ENCODE assay signal across 17 cellular contexts in the genomic region with DNA sequence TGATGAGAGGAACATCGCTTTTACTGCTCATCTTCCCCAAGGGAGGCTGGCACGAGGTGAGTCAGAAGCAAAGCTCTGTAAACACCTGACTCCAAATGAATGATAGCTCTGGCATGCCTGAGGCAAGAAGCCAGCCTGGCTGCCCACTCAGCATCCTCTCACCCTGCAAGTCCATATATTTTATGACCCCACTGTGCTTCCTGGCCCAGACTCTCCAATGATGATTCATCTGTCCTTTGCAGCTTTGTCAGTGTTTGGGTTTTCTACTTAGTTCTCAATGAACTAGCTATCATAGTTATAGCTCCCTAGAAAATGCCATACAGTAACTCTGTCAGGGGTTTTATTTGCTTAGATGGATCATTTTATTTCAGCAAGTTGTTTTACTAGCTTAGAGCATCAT. TPM values are rescaled to one million over a fixed set of nuclear protein-coding genes. Genes with fewer than 3 reads are reported as not detected.
DNase-seq lines count a peak whose midpoint lies in the region; ATAC-seq, FAIRE-seq and TF ChIP-seq lines count a peak whose summit lies in the region.
"Had no signal": no experiment of that assay in that cellular context is flagged by ENCODE, and none has a peak within 500 bp of the region (broad histone marks: within the 10 kb centered on the region; RNA-seq: fewer than 3 reads in every experiment).

No MANE protein-coding gene starts in this region.

- TF ChIP-seq POLR2A in breast epithelium (IDR thresholded peaks at IDR 0.05) (no peak), endothelial cell of umbilical vein (IDR thresholded peaks at IDR 0.05; ENCODE audit: low read depth, low read length) (no peak)

- H3K27me3 ChIP-seq in breast epithelium: no peaks in the 10 kb centered on the region
- no peaks in the 10 kb centered on the region for H3K27me3 ChIP-seq in PC-3 (ENCODE audit: low read length)
- peaks cover 0 to 3% of the 10 kb centered on the region in 2 experiments for H3K27me3 ChIP-seq in endothelial cell of umbilical vein (ENCODE audit: control insufficient read depth in 2 of 2, insufficient read depth in 2 of 2, low read length in 2 of 2)

- H3K9me2 ChIP-seq in PC-3 (replicated peaks; ENCODE audit: low read length): no peaks in the 10 kb centered on the region

- H3F3A ChIP-seq in PC-3 (ENCODE audit: low read length, unreplicated experiment): no peaks in the 10 kb centered on the region

- no peaks in the 10 kb centered on the region for H4K20me1 ChIP-seq in PC-3 (ENCODE audit: low read length)
- H4K20me1 ChIP-seq in endothelial cell of umbilical vein (replicated peaks; ENCODE audit: control insufficient read depth, extremely low read depth, insufficient read depth, low read length): no peaks in the 10 kb centered on the region

- H2AFZ ChIP-seq in PC-3 (ENCODE audit: low read length) (no peak overlapping the region), endothelial cell of umbilical vein (ENCODE audit: low read depth, low read length) (no peak overlapping the region)

- peak; percentile 93 for ATAC-seq in PC-3
- ATAC-seq in GM18519 (IDR thresholded peaks at IDR 0.05; ENCODE audit: low FRiP score, unreplicated experiment): no peak
- ATAC-seq: activated CD4-positive, CD25-positive, alpha-beta regulatory T cell treated with anti-CD3 and anti-CD28 coated beads, Interleukin-2, amount 50 U/mL, for 24 hours had no signal

- H3K4me1 ChIP-seq in breast epithelium (no peaks in the 10 kb centered on the region), PC-3 (ENCODE audit: insufficient read depth, low read length) (peaks cover 44% of the 10 kb centered on the region), endothelial cell of umbilical vein (ENCODE audit: control insufficient read depth, extremely low read depth, insufficient read depth, low read length) (no peaks in the 10 kb centered on the region), kidney (ENCODE audit: control insufficient read depth in 1 of 2, insufficient read depth in 1 of 2, low read depth in 1 of 2, low read length in 2 of 2) (no peaks in the 10 kb centered on the region)

- dilution Hi-C loops in endothelial cell of umbilical vein (cut with MboI; ENCODE audit: extremely low pct_ligation_motif_present, low sequenced_read_pairs): no loop called here

- FAIRE-seq in endothelial cell of umbilical vein (lab: Jason Lieb, UNC) (no peak), urothelium cell line (lab: Jason Lieb, UNC) (peak; percentile 59), kidney (lab: Jason Lieb, UNC) (no peak)

- no peak overlapping the region for H3K4me3 Mint-ChIP-seq in MCF 10A (ENCODE audit: unreplicated experiment)

- peak overlapping the region; percentile 42 for H3K4me2 ChIP-seq in PC-3 (ENCODE audit: low read length)
- no peak overlapping the region for H3K4me2 ChIP-seq in endothelial cell of umbilical vein (ENCODE audit: insufficient read depth, low read length)

- intact Hi-C loops in MCF 10A (cut with micrococcal nuclease) (no loop called here), breast epithelium (cut with DNase I; ENCODE audit: low total_unique reads) (no loop called here), PC-3 (cut with micrococcal nuclease) (loop anchor here (1.0 to 5.0 kb wide), 3 partner anchors 22 to 88 kb away; no protein-coding TSS in a partner anchor), endothelial cell of umbilical vein (cut with micrococcal nuclease) (no loop called here), kidney (cut with DNase I) (no loop called here)

- no peak overlapping the region for H3K27ac Mint-ChIP-seq in MCF 10A (ENCODE audit: low read depth, unreplicated experiment)

- no peaks in the 10 kb centered on the region for H3K4me1 Mint-ChIP-seq in MCF 10A (ENCODE audit: insufficient read depth, unreplicated experiment)

- no peak overlapping the region for H3K27ac ChIP-seq in breast epithelium
- peak overlapping the region; percentile 93 for H3K27ac ChIP-seq in PC-3 (ENCODE audit: low read length)
- H3K27ac ChIP-seq in endothelial cell of umbilical vein (ENCODE audit: insufficient read depth, low read depth, low read length): no peak overlapping the region
- no peak overlapping the region for H3K27ac ChIP-seq in kidney (ENCODE audit: low read depth in 2 of 2, low read length in 2 of 2)

- BruUV-seq in MCF 10A (replicated peaks; lab: Mats Ljungman, UMichigan) (no TSS peak), PC-3 (replicated peaks; lab: Mats Ljungman, UMichigan) (no TSS peak), endothelial cell of umbilical vein (replicated peaks; lab: Mats Ljungman, UMichigan) (no TSS peak)

- H3K9me1 ChIP-seq in endothelial cell of umbilical vein (replicated peaks; ENCODE audit: control insufficient read depth, extremely low read depth, insufficient read depth, low read length): no peaks in the 10 kb centered on the region

- POLR2A ChIA-PET in MCF 10A (lab: Yijun Ruan, JAX) (no interaction called here), PC-3 (lab: Charles Lee; ENCODE audit: unreplicated experiment) (interaction anchor here (0.5 to 0.6 kb wide), 2 partner anchors 27 to 95 kb away, joined by 3 to 4 read pairs; no protein-coding TSS in a partner anchor), endothelial cell of umbilical vein (lab: Charles Lee) (no interaction called here)

- H3K36me3 ChIP-seq in breast epithelium (no peaks in the 10 kb centered on the region), PC-3 (ENCODE audit: low read depth, low read length) (no peaks in the 10 kb centered on the region), endothelial cell of umbilical vein (ENCODE audit: control insufficient read depth in 2 of 2, extremely low read depth in 1 of 2, insufficient read depth in 2 of 2, low read length in 2 of 2) (no peaks in the 10 kb centered on the region), kidney (ENCODE audit: control insufficient read depth in 1 of 2, insufficient read depth in 2 of 2, low read length in 2 of 2) (no peaks in the 10 kb centered on the region)

- peak; percentile 51 for DNase-seq in MCF 10A (ENCODE audit: unreplicated experiment)
- no peak for DNase-seq in breast epithelium (ENCODE audit: low spot score in 2 of 2)
- peak; percentile 94 for DNase-seq in PC-3
- DNase-seq in endothelial cell of umbilical vein (ENCODE audit: low read depth, low spot score): no peak
- peak; percentile 93 for DNase-seq in urothelium cell line (ENCODE audit: low spot score)
- no peak for DNase-seq in kidney
- no peak for DNase-seq in SK-N-DZ (ENCODE audit: low spot score)
- DNase-seq: activated T-cell treated with anti-CD3 and anti-CD28 coated beads, Interleukin-2, amount 50 U/mL, for 48 hours; midbrain; MM.1S; NCI-H2227 treated with DMSO at 0.1 percent for 48 hours; posterior cingulate gyrus; stimulated activated CD4-positive, alpha-beta T cell treated with anti-CD3 and anti-CD28 coated beads, Interleukin-1b, Interleukin-23, amount 100 ng/mL, for 48 hours had no signal

- H3K9ac ChIP-seq in PC-3 (ENCODE audit: low read length) (no peak overlapping the region), endothelial cell of umbilical vein (replicated peaks; ENCODE audit: extremely low read depth, insufficient read depth, low read length) (no peak overlapping the region), kidney (ENCODE audit: low read length in 2 of 2) (no peak overlapping the region)

- H3K9me3 ChIP-seq in breast epithelium: no peaks in the 10 kb centered on the region
- no peaks in the 10 kb centered on the region for H3K9me3 ChIP-seq in PC-3 (ENCODE audit: low read length)
- no peaks in the 10 kb centered on the region for H3K9me3 ChIP-seq in endothelial cell of umbilical vein (replicated peaks; ENCODE audit: control insufficient read depth, insufficient read depth, low read length)
- H3K9me3 ChIP-seq in kidney (ENCODE audit: control insufficient read depth in 1 of 2, low read length in 2 of 2): no peaks in the 10 kb centered on the region

- TF ChIP-seq CTCF in MCF 10A (IDR thresholded peaks at IDR 0.05; ENCODE audit: unreplicated experiment): no peak
- TF ChIP-seq CTCF in breast epithelium (IDR thresholded peaks at IDR 0.05): no peak
- TF ChIP-seq CTCF in PC-3 (conservative IDR thresholded peaks at IDR 0.05; ENCODE audit: low read depth, low read length): no peak
- TF ChIP-seq CTCF in endothelial cell of umbilical vein (IDR thresholded peaks at IDR 0.05; ENCODE audit: extremely low read depth in 1 of 2, insufficient read depth in 1 of 2, low read depth in 1 of 2, low read length in 2 of 2): no peak
- TF ChIP-seq CTCF in kidney (IDR thresholded peaks at IDR 0.05; ENCODE audit: borderline replicate concordance, extremely low read depth, insufficient read depth): no peak

- peaks cover 4% of the 10 kb centered on the region for H3K36me3 Mint-ChIP-seq in MCF 10A (ENCODE audit: insufficient read depth, unreplicated experiment)

- CTCF ChIA-PET in MCF 10A (lab: Yijun Ruan, JAX) (interaction anchor here (0.6 to 0.9 kb wide), 2 partner anchors 39 to 205 kb away, joined by 3 to 4 read pairs; no protein-coding TSS in a partner anchor), PC-3 (lab: Charles Lee) (interaction anchor here (0.6 to 0.7 kb wide), 2 partner anchors 322 to 1250 kb away, joined by 3 to 4 read pairs; no protein-coding TSS in a partner anchor), endothelial cell of umbilical vein (lab: Charles Lee) (interaction anchor here (1.4 kb wide), 1 partner anchor 241 kb away, joined by 4 read pairs; no protein-coding TSS in a partner anchor)

- H3K4me3 ChIP-seq in breast epithelium: no peak overlapping the region
- H3K4me3 ChIP-seq in PC-3 (ENCODE audit: low read length): no peak overlapping the region
- H3K4me3 ChIP-seq in endothelial cell of umbilical vein (replicated peaks in 1 of 3; ENCODE audit: insufficient read depth in 1 of 3, low read depth in 1 of 3, low read length in 3 of 3): no peak overlapping the region
- H3K4me3 ChIP-seq in kidney (ENCODE audit: low read length in 2 of 2): no peak overlapping the region

- H3K79me2 ChIP-seq in PC-3 (ENCODE audit: low read length) (no peaks in the 10 kb centered on the region), endothelial cell of umbilical vein (ENCODE audit: control insufficient read depth, insufficient read depth, low read length) (no peaks in the 10 kb centered on the region)

- no peaks in the 10 kb centered on the region for H3K9me3 Mint-ChIP-seq in MCF 10A (ENCODE audit: unreplicated experiment)

- peaks cover 36% of the 10 kb centered on the region for H3K27me3 Mint-ChIP-seq in MCF 10A (ENCODE audit: insufficient read depth, unreplicated experiment)

RNA-seq across cellular contexts. Expression of a gene that starts 52.1 kb away (rescaled TPM):
- 0.12 TPM in 1 of 2 replicates, not detected in the other for total RNA-seq in MCF 10A (2022)
- under 1 TPM; 0.16 to 0.98 (median 0.88) TPM for total RNA-seq in breast epithelium
- total RNA-seq in PC-3 (2014; rRNA removed): 4.2 and 4.5 TPM in 2 replicates
- 0.07 TPM in 1 of 2 replicates, not detected in the other for total RNA-seq in endothelial cell of umbilical vein
- 0.18 and 0.21 TPM in 2 replicates for polyA plus RNA-seq in endothelial cell of umbilical vein
- 0.23 and 0.27 TPM in 2 replicates for polyA plus RNA-seq in endothelial cell of umbilical vein (2011; cell fraction: cytosol; rRNA removed)
- polyA plus RNA-seq in endothelial cell of umbilical vein (2011; cell fraction: nucleus; rRNA removed): 0.25 and 0.48 TPM in 2 replicates
- 0.39 and 0.49 TPM in 2 replicates for polyA plus RNA-seq in endothelial cell of umbilical vein (2012)
- polyA minus RNA-seq in endothelial cell of umbilical vein: 0.13 and 1.1 TPM in 2 replicates
- not detected for polyA minus RNA-seq in endothelial cell of umbilical vein (2011; cell fraction: cytosol; rRNA and poly(A)+ RNA removed)
- polyA minus RNA-seq in endothelial cell of umbilical vein (2011; cell fraction: nucleus; rRNA and poly(A)+ RNA removed): 0.58 TPM in 2 replicates
- 0.09 TPM for total RNA-seq in kidney
- 4.0 TPM for polyA plus RNA-seq in kidney (ENCODE audit: insufficient read depth, low read depth, low replicate concordance)
- 3.5 and 4.6 TPM in 2 replicates for polyA plus RNA-seq in SK-N-DZ (2014; cell fraction: cytosol; rRNA removed)
- 2.2 and 2.6 TPM in 2 replicates for polyA plus RNA-seq in SK-N-DZ (2014; cell fraction: nucleus; rRNA removed)
- total RNA-seq: G401 had no signal
- polyA plus RNA-seq: aorta had no signal

Comparison
In these comparisons a context has a peak if more than half of its experiments do, and no peak if none do; other contexts are left out.
1. DNase-seq: peak in MCF 10A (single experiment), PC-3 (single experiment) and urothelium cell line (single experiment); none in breast epithelium (0 of 2), endothelial cell of umbilical vein (single experiment), kidney (single experiment) and SK-N-DZ (single experiment).